ENCODE assay signal across 1 cellular context in the genomic region with DNA sequence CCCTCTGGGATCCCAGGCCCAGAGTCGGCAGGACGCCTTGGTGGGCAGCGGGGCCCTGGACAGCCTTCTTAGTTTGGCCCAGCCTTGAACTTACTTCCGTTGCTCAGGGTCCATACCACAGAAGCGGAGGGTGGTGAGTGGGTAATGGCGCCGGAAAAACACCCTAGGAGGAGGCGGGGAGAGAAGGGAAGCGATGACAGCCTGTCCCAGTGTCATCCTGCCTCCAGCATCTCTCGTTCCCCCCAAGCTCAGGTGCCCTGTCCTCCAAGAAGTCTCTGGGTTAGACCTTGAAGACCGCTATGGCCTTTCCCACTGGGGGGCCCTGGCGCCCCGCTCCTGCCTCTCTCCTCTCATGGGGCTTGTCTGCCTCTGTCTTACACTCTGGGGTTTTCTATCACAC.
TF ChIP-seq lines count a peak whose summit lies in the region.

No MANE protein-coding gene starts in this region.

TF ChIP-seq in H1, 55 proteins besides CTCF, POLR2A, EP300 and RAD21:
- TF ChIP-seq CREB1 (IDR thresholded peaks at IDR 0.05): no peak
- TF ChIP-seq, protein P1, sequence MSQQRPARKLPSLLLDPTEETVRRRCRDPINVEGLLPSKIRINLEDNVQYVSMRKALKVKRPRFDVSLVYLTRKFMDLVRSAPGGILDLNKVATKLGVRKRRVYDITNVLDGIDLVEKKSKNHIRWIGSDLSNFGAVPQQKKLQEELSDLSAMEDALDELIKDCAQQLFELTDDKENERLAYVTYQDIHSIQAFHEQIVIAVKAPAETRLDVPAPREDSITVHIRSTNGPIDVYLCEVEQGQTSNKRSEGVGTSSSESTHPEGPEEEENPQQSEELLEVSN (IDR thresholded peaks at IDR 0.05): no peak
- TF ChIP-seq HDAC2 (IDR thresholded peaks at IDR 0.05; ENCODE audit: borderline replicate concordance in 1 of 2, low read depth in 2 of 2, low read length in 2 of 2): no peak
- TF ChIP-seq RFX5 (IDR thresholded peaks at IDR 0.05; ENCODE audit: borderline replicate concordance, low read depth, low read length): no peak
- TF ChIP-seq HDAC6 (IDR thresholded peaks at IDR 0.05; ENCODE audit: low read depth, low read length): no peak
- no peak for TF ChIP-seq SUZ12 (IDR thresholded peaks at IDR 0.05; ENCODE audit: low read length)
- TF ChIP-seq, protein P2, sequence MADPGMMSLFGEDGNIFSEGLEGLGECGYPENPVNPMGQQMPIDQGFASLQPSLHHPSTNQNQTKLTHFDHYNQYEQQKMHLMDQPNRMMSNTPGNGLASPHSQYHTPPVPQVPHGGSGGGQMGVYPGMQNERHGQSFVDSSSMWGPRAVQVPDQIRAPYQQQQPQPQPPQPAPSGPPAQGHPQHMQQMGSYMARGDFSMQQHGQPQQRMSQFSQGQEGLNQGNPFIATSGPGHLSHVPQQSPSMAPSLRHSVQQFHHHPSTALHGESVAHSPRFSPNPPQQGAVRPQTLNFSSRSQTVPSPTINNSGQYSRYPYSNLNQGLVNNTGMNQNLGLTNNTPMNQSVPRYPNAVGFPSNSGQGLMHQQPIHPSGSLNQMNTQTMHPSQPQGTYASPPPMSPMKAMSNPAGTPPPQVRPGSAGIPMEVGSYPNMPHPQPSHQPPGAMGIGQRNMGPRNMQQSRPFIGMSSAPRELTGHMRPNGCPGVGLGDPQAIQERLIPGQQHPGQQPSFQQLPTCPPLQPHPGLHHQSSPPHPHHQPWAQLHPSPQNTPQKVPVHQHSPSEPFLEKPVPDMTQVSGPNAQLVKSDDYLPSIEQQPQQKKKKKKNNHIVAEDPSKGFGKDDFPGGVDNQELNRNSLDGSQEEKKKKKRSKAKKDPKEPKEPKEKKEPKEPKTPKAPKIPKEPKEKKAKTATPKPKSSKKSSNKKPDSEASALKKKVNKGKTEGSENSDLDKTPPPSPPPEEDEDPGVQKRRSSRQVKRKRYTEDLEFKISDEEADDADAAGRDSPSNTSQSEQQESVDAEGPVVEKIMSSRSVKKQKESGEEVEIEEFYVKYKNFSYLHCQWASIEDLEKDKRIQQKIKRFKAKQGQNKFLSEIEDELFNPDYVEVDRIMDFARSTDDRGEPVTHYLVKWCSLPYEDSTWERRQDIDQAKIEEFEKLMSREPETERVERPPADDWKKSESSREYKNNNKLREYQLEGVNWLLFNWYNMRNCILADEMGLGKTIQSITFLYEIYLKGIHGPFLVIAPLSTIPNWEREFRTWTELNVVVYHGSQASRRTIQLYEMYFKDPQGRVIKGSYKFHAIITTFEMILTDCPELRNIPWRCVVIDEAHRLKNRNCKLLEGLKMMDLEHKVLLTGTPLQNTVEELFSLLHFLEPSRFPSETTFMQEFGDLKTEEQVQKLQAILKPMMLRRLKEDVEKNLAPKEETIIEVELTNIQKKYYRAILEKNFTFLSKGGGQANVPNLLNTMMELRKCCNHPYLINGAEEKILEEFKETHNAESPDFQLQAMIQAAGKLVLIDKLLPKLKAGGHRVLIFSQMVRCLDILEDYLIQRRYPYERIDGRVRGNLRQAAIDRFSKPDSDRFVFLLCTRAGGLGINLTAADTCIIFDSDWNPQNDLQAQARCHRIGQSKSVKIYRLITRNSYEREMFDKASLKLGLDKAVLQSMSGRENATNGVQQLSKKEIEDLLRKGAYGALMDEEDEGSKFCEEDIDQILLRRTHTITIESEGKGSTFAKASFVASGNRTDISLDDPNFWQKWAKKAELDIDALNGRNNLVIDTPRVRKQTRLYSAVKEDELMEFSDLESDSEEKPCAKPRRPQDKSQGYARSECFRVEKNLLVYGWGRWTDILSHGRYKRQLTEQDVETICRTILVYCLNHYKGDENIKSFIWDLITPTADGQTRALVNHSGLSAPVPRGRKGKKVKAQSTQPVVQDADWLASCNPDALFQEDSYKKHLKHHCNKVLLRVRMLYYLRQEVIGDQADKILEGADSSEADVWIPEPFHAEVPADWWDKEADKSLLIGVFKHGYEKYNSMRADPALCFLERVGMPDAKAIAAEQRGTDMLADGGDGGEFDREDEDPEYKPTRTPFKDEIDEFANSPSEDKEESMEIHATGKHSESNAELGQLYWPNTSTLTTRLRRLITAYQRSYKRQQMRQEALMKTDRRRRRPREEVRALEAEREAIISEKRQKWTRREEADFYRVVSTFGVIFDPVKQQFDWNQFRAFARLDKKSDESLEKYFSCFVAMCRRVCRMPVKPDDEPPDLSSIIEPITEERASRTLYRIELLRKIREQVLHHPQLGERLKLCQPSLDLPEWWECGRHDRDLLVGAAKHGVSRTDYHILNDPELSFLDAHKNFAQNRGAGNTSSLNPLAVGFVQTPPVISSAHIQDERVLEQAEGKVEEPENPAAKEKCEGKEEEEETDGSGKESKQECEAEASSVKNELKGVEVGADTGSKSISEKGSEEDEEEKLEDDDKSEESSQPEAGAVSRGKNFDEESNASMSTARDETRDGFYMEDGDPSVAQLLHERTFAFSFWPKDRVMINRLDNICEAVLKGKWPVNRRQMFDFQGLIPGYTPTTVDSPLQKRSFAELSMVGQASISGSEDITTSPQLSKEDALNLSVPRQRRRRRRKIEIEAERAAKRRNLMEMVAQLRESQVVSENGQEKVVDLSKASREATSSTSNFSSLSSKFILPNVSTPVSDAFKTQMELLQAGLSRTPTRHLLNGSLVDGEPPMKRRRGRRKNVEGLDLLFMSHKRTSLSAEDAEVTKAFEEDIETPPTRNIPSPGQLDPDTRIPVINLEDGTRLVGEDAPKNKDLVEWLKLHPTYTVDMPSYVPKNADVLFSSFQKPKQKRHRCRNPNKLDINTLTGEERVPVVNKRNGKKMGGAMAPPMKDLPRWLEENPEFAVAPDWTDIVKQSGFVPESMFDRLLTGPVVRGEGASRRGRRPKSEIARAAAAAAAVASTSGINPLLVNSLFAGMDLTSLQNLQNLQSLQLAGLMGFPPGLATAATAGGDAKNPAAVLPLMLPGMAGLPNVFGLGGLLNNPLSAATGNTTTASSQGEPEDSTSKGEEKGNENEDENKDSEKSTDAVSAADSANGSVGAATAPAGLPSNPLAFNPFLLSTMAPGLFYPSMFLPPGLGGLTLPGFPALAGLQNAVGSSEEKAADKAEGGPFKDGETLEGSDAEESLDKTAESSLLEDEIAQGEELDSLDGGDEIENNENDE (IDR thresholded peaks at IDR 0.05; ENCODE audit: insufficient replicate concordance, low read length): no peak
- no peak for TF ChIP-seq CHD1 (IDR thresholded peaks at IDR 0.05; ENCODE audit: low read depth, low read length)
- TF ChIP-seq CBX5 (IDR thresholded peaks at IDR 0.05; ENCODE audit: low read depth, low read length): no peak
- no peak for TF ChIP-seq RBBP5 (IDR thresholded peaks at IDR 0.05; ENCODE audit: borderline replicate concordance, low read depth, low read length)
- no peak for TF ChIP-seq SIRT6 (IDR thresholded peaks at IDR 0.05; ENCODE audit: low read length)
- TF ChIP-seq TCF12 (IDR thresholded peaks at IDR 0.05; ENCODE audit: low read depth, low read length): no peak
- no peak for TF ChIP-seq KDM5A (IDR thresholded peaks at IDR 0.05; ENCODE audit: low read length)
- no peak for TF ChIP-seq TEAD4 (IDR thresholded peaks at IDR 0.05; ENCODE audit: low read depth, low read length)
- TF ChIP-seq CHD2 (IDR thresholded peaks at IDR 0.05; ENCODE audit: low read length): no peak
- TF ChIP-seq, protein P3, sequence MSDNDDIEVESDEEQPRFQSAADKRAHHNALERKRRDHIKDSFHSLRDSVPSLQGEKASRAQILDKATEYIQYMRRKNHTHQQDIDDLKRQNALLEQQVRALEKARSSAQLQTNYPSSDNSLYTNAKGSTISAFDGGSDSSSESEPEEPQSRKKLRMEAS (IDR thresholded peaks at IDR 0.05): no peak
- TF ChIP-seq CBX8 (IDR thresholded peaks at IDR 0.05; ENCODE audit: borderline replicate concordance, low read depth, low read length): no peak
- TF ChIP-seq TBP (IDR thresholded peaks at IDR 0.05; ENCODE audit: low read depth, low read length): no peak
- TF ChIP-seq BACH1 (IDR thresholded peaks at IDR 0.05; ENCODE audit: low read length): no peak
